In the genomic region with DNA sequence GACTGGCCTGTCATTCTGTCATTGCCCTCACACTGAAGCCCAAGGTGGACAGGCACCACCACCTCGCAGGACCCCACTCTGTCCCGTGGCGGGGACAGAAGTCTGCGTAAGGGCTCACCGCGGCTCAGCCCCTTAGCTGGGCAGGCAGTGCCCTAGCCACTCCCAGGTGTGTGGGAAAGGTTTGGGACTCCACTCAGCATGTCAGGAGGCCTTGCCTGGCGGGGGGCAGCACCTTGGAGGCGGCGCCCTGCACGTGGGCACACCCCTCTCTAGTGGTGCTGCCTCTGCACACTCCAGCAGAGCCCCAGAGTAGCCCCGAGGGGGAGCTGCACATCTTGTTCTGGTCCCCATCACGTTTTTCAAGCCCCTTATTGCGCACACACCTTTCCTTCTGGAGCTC, we compare ENCODE assay signal across 22 cellular contexts. TPM values are rescaled to one million over a fixed set of nuclear protein-coding genes. Genes with fewer than 3 reads are reported as not detected.
A peak's percentile ranks its signal among the peaks of the same experiment; 100 is the strongest.
DNase-seq lines count a peak whose midpoint lies in the region; ATAC-seq and TF ChIP-seq lines count a peak whose summit lies in the region.
"Had no signal": no experiment of that assay in that cellular context is flagged by ENCODE, and none has a peak within 500 bp of the region (broad histone marks: within the 10 kb centered on the region; RNA-seq: fewer than 3 reads in every experiment).

No MANE protein-coding gene starts in this region.

- no peaks in the 10 kb centered on the region for H3K36me3 Mint-ChIP-seq in activated naive CD8-positive, alpha-beta T cell
- H3K36me3 Mint-ChIP-seq in activated naive CD8-positive, alpha-beta T cell treated with anti-CD3 and anti-CD28 coated beads for 36 hours, result no peaks in the 10 kb centered on the region
- H3K36me3 Mint-ChIP-seq in T-helper 17 cell (ENCODE audit: low read depth) (peaks cover 2% of the 10 kb centered on the region), memory B cell (no peaks in the 10 kb centered on the region), type B pancreatic cell (peaks cover 5% of the 10 kb centered on the region)

- peaks cover 5 to 14% (median 8%) of the 10 kb centered on the region in 3 donors for H3K4me1 ChIP-seq in esophagus squamous epithelium

- H3K9me3 Mint-ChIP-seq in activated naive CD8-positive, alpha-beta T cell (ENCODE audit: low read depth), result no peaks in the 10 kb centered on the region
- no peaks in the 10 kb centered on the region for H3K9me3 Mint-ChIP-seq in activated naive CD8-positive, alpha-beta T cell treated with anti-CD3 and anti-CD28 coated beads for 36 hours
- H3K9me3 Mint-ChIP-seq in memory B cell, result no peaks in the 10 kb centered on the region
- H3K9me3 Mint-ChIP-seq in type B pancreatic cell, result no peaks in the 10 kb centered on the region
- H3K9me3 Mint-ChIP-seq: activated CD4-positive, alpha-beta memory T cell treated with anti-CD3 and anti-CD28 coated beads, Interleukin-2, amount 10 ng/mL, durations not matched to agents 7 days and 5 days; dendritic cell treated with granulocyte-macrophage colony-stimulating factor and Interleukin-4, amounts not matched to agents 40 ng/mL and 50 ng/mL, for 4 days had no signal

- ATAC-seq in T-helper 17 cell (no peak), memory B cell (ENCODE audit: low read depth) (no peak), HG03108 (IDR thresholded peaks at IDR 0.05; ENCODE audit: unreplicated experiment) (no peak)
- ATAC-seq: Right ventricle myocardium inferior, upper lobe of right lung had no signal

- TF ChIP-seq CTCF in type B pancreatic cell (conservative IDR thresholded peaks at IDR 0.05) (no peak), esophagus squamous epithelium (IDR thresholded peaks at IDR 0.05) (no peak)

- no peak for TF ChIP-seq POLR2A in esophagus squamous epithelium (IDR thresholded peaks at IDR 0.05)

- WGBS in esophagus squamous epithelium, 2 donors, result 70 to 81% methylated on average over 5 to 8 of the region's 13 CpGs

- peaks cover 8% of the 10 kb centered on the region for H3K4me1 Mint-ChIP-seq in activated naive CD8-positive, alpha-beta T cell (ENCODE audit: low read depth)
- peaks cover 9% of the 10 kb centered on the region for H3K4me1 Mint-ChIP-seq in activated naive CD8-positive, alpha-beta T cell treated with anti-CD3 and anti-CD28 coated beads for 36 hours
- H3K4me1 Mint-ChIP-seq in T-helper 17 cell, result peaks cover 14% of the 10 kb centered on the region
- H3K4me1 Mint-ChIP-seq in memory B cell, result peaks cover 11% of the 10 kb centered on the region
- peaks cover 9% of the 10 kb centered on the region for H3K4me1 Mint-ChIP-seq in type B pancreatic cell (ENCODE audit: unreplicated experiment)

- no peaks in the 10 kb centered on the region for H3K36me3 ChIP-seq in esophagus squamous epithelium
- H3K36me3 ChIP-seq: left ventricle myocardium inferior, upper lobe of right lung had no signal

- DNase-seq in activated naive CD8-positive, alpha-beta T cell treated with anti-CD3 and anti-CD28 coated beads for 36 hours, result no peak
- DNase-seq in T-helper 17 cell (no peak), memory B cell (ENCODE audit: low spot score in 2 of 2) (no peak), type B pancreatic cell (ENCODE audit: extremely low spot score, unreplicated experiment) (no peak), amniotic stem cell (lab: John Stamatoyannopoulos, UW) (no peak), esophagus squamous epithelium (lab: John Stamatoyannopoulos, UW) (no peak)
- DNase-seq: activated CD4-positive, alpha-beta memory T cell treated with anti-CD3 and anti-CD28 coated beads, Interleukin-2, amount 10 ng/mL, durations not matched to agents 7 days and 5 days; activated T-cell treated with anti-CD3 and anti-CD28 coated beads, Interleukin-2, amount 50 U/mL, for 48 hours; COR-L47; EL; HCEC 1CT; left ventricle myocardium inferior; NCI-H146; NCI-H82; occipital lobe; stimulated activated CD4-positive, alpha-beta T cell treated with anti-CD3 and anti-CD28 coated beads, Interleukin-12 subunit alpha, Interleukin-12 subunit beta, amount 100 ng/mL, for 4 hours; upper lobe of right lung had no signal

- H3K9me3 ChIP-seq in T-helper 17 cell (ENCODE audit: control insufficient read depth, low read length, poor library complexity, severe bottlenecking), result no peaks in the 10 kb centered on the region
- no peaks in the 10 kb centered on the region for H3K9me3 ChIP-seq in esophagus squamous epithelium
- H3K9me3 ChIP-seq: left ventricle myocardium inferior, upper lobe of right lung had no signal

- H3K4me3 ChIP-seq in esophagus squamous epithelium, result no peak overlapping the region
- H3K4me3 ChIP-seq: upper lobe of right lung had no signal

- no peaks in the 10 kb centered on the region for H3K27me3 Mint-ChIP-seq in activated naive CD8-positive, alpha-beta T cell
- peaks cover 7% of the 10 kb centered on the region for H3K27me3 Mint-ChIP-seq in activated naive CD8-positive, alpha-beta T cell treated with anti-CD3 and anti-CD28 coated beads for 36 hours
- peaks cover 25% of the 10 kb centered on the region for H3K27me3 Mint-ChIP-seq in T-helper 17 cell
- H3K27me3 Mint-ChIP-seq in memory B cell, result peaks cover 34% of the 10 kb centered on the region
- peaks cover 23% of the 10 kb centered on the region for H3K27me3 Mint-ChIP-seq in type B pancreatic cell

- no peak overlapping the region for H3K27ac ChIP-seq in esophagus squamous epithelium
- H3K27ac ChIP-seq: left ventricle myocardium inferior, upper lobe of right lung had no signal

- peaks cover 0 to 47% (median 0%) of the 10 kb centered on the region in 4 donors for H3K27me3 ChIP-seq in esophagus squamous epithelium
- H3K27me3 ChIP-seq: upper lobe of right lung had no signal

- peak overlapping the region; percentile 65 for H3K4me3 Mint-ChIP-seq in activated naive CD8-positive, alpha-beta T cell
- no peak overlapping the region for H3K4me3 Mint-ChIP-seq in activated naive CD8-positive, alpha-beta T cell treated with anti-CD3 and anti-CD28 coated beads for 36 hours
- H3K4me3 Mint-ChIP-seq in T-helper 17 cell (peak overlapping the region; percentile 74), memory B cell (peak overlapping the region; percentile 67), type B pancreatic cell (peak overlapping the region; percentile 77)

- no peak overlapping the region for H3K27ac Mint-ChIP-seq in activated naive CD8-positive, alpha-beta T cell
- no peak overlapping the region for H3K27ac Mint-ChIP-seq in activated naive CD8-positive, alpha-beta T cell treated with anti-CD3 and anti-CD28 coated beads for 36 hours
- H3K27ac Mint-ChIP-seq in T-helper 17 cell, result no peak overlapping the region
- H3K27ac Mint-ChIP-seq in memory B cell, result no peak overlapping the region
- H3K27ac Mint-ChIP-seq in type B pancreatic cell, result peak overlapping the region; percentile 64
- H3K27ac Mint-ChIP-seq: activated CD4-positive, alpha-beta memory T cell treated with anti-CD3 and anti-CD28 coated beads, Interleukin-2, amount 10 ng/mL, durations not matched to agents 7 days and 5 days; dendritic cell treated with granulocyte-macrophage colony-stimulating factor and Interleukin-4, amounts not matched to agents 40 ng/mL and 50 ng/mL, for 4 days had no signal

- intact Hi-C loops in esophagus squamous epithelium (cut with DNase I), result loop anchor here (10.0 kb wide), 1 partner anchor 278 kb away; no protein-coding TSS in a partner anchor

RNA-seq across cellular contexts. Expression of gene FIGNL2, which starts 35.6 kb away (rescaled TPM):
- under 1 TPM; 0.29 to 0.40 TPM for total RNA-seq in activated naive CD8-positive, alpha-beta T cell treated with anti-CD3 and anti-CD28 coated beads for 36 hours
- total RNA-seq in T-helper 17 cell, result under 1 TPM; 0.42 to 0.76 TPM
- total RNA-seq in type B pancreatic cell (ENCODE audit: low replicate concordance), result 5.7 and 17.8 TPM in 2 replicates
- under 1 TPM in 3 of 4 donors, not detected in 1; 0.18 to 0.38 (median 0.19) TPM for total RNA-seq in esophagus squamous epithelium
- total RNA-seq: OCI-LY7 had no signal
